8 cellular contexts compared by ENCODE assay signal in the genomic region with DNA sequence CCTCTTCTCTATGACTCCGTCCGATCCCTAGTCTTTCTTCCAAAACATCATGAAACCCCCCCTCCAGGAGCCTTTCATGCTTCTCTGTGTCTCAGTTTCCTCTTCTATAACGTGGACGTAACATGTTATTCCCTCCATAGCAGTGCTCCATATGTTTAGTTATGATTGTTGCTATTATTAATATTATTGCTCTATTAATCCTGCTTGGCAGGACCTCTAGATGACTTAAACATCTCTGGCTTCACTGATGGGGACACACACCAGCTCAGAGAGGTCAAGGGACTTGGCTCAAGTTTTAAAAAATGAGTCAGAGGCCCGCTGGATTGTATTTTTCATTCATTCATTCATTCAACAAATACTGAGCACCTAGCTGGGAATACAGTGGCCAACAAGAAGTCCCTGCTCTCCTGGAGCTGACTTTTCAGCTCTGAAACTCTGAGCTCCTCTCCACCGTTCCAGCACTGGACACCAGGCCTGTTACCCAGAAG. TPM values are rescaled to one million over a fixed set of nuclear protein-coding genes. Genes with fewer than 3 reads are reported as not detected.
A peak's percentile ranks its signal among the peaks of the same experiment; 100 is the strongest.
DNase-seq lines count a peak whose midpoint lies in the region; ATAC-seq and TF ChIP-seq lines count a peak whose summit lies in the region.

No MANE protein-coding gene starts in this region.

- no peak; the same call in 2 of the 3 replicates for ATAC-seq in SK-N-SH treated with all-trans-retinoic acid at 6 μM for 48 hours

- TF ChIP-seq CTCF in SK-N-SH (IDR thresholded peaks at IDR 0.05) = no peak

- H3K9me3 ChIP-seq in SK-N-SH = no peaks in the 10 kb centered on the region

- DNase-seq in SK-N-SH (no peak), immature natural killer cell (no peak), NCI-H1694 (lab: John Stamatoyannopoulos, UW) (no peak), cerebellum (ENCODE audit: low spot score) (no peak), NCI-H187 (lab: John Stamatoyannopoulos, UW) (no peak)
- no peak for DNase-seq in activated T-helper 2 cell treated with anti-CD3 and anti-CD28 coated beads, Interferon-gamma antibody, Interleukin-2, Interleukin-4, amounts not matched to agents 10 μg/mL and 5 μg/mL and 100 μg/mL, durations not matched to agents 14 hours and 24 hours and 36 hours (ENCODE audit: low spot score)

- CTCF ChIA-PET in SK-N-SH (lab: Yijun Ruan, JAX) = interaction anchor here (0.6 to 4.7 kb wide), 9 partner anchors 9 to 710 kb away, joined by 3 to 25 read pairs (median 4); no protein-coding TSS in a partner anchor

- intact Hi-C loops in activated T-helper 2 cell treated with anti-CD3 and anti-CD28 coated beads, Interferon-gamma antibody, Interleukin-2, Interleukin-4, amounts not matched to agents 10 μg/mL and 5 μg/mL and 100 μg/mL, durations not matched to agents 14 hours and 24 hours and 36 hours (cut with micrococcal nuclease) = loop anchor here (1.0 to 2.0 kb wide), 3 partner anchors 21 to 130 kb away; a partner anchor contains a TSS

- no peak for TF ChIP-seq RAD21 in SK-N-SH (IDR thresholded peaks at IDR 0.05; ENCODE audit: low read length)

- peak overlapping the region; percentile 86 for H3K4me3 Mint-ChIP-seq in activated T-helper 2 cell treated with anti-CD3 and anti-CD28 coated beads, Interferon-gamma antibody, Interleukin-2, Interleukin-4, amounts not matched to agents 10 μg/mL and 5 μg/mL and 100 μg/mL, durations not matched to agents 14 hours and 24 hours and 36 hours (ENCODE audit: low read depth)
- H3K4me3 Mint-ChIP-seq in immature natural killer cell = peak overlapping the region; percentile 88 to 93 (median 92)

- TF ChIP-seq EP300 in SK-N-SH (IDR thresholded peaks at IDR 0.05; ENCODE audit: borderline replicate concordance in 1 of 2, low read depth in 1 of 2, low read length in 1 of 2) = no peak

- no peaks in the 10 kb centered on the region for H3K79me2 ChIP-seq in SK-N-SH (ENCODE audit: insufficient read depth)

- H3K9me2 ChIP-seq in SK-N-SH = no peaks in the 10 kb centered on the region

- H3K27me3 ChIP-seq in SK-N-SH (ENCODE audit: insufficient read depth) = no peaks in the 10 kb centered on the region

- peak overlapping the region; percentile 75 for H3K9ac ChIP-seq in SK-N-SH

- peak overlapping the region; percentile 69 to 92 for H3K4me3 ChIP-seq in SK-N-SH (ENCODE audit: low read depth in 2 of 2, low read length in 1 of 2)

- no peaks in the 10 kb centered on the region for H3K36me3 Mint-ChIP-seq in activated T-helper 2 cell treated with anti-CD3 and anti-CD28 coated beads, Interferon-gamma antibody, Interleukin-2, Interleukin-4, amounts not matched to agents 10 μg/mL and 5 μg/mL and 100 μg/mL, durations not matched to agents 14 hours and 24 hours and 36 hours (ENCODE audit: low read depth)
- no peaks in the 10 kb centered on the region for H3K36me3 Mint-ChIP-seq in immature natural killer cell

- H3K36me3 ChIP-seq in SK-N-SH (replicated peaks in 1 of 2; ENCODE audit: control insufficient read depth in 1 of 2, insufficient read depth in 2 of 2, low read length in 1 of 2) = no peaks in the 10 kb centered on the region

- H3K27ac Mint-ChIP-seq in activated T-helper 2 cell treated with anti-CD3 and anti-CD28 coated beads, Interferon-gamma antibody, Interleukin-2, Interleukin-4, amounts not matched to agents 10 μg/mL and 5 μg/mL and 100 μg/mL, durations not matched to agents 14 hours and 24 hours and 36 hours = peak overlapping the region; percentile 80
- peak overlapping the region; percentile 85 to 98 (median 96) for H3K27ac Mint-ChIP-seq in immature natural killer cell

- H4K20me1 ChIP-seq in SK-N-SH (ENCODE audit: insufficient read depth) = no peaks in the 10 kb centered on the region

- H2AFZ ChIP-seq in SK-N-SH (ENCODE audit: low read depth) = peak overlapping the region; percentile 95

- POLR2A ChIA-PET in SK-N-SH (lab: Yijun Ruan, JAX) = interaction anchor here (0.9 to 1.6 kb wide), 3 partner anchors 21 to 47 kb away, joined by 3 to 7 read pairs (median 3); no protein-coding TSS in a partner anchor

- H3K4me2 ChIP-seq in SK-N-SH = peak overlapping the region; percentile 88

- peaks cover 18% of the 10 kb centered on the region for H3K4me1 Mint-ChIP-seq in activated T-helper 2 cell treated with anti-CD3 and anti-CD28 coated beads, Interferon-gamma antibody, Interleukin-2, Interleukin-4, amounts not matched to agents 10 μg/mL and 5 μg/mL and 100 μg/mL, durations not matched to agents 14 hours and 24 hours and 36 hours (ENCODE audit: low read depth)
- H3K4me1 Mint-ChIP-seq in immature natural killer cell = peaks cover 21 to 29% of the 10 kb centered on the region in 2 donors

- 24% methylated on average over 6 of the region's 6 CpGs for WGBS in SK-N-SH (ENCODE audit: low lambda C conversion rate)

- H3K4me1 ChIP-seq in SK-N-SH (ENCODE audit: control insufficient read depth in 1 of 2, insufficient read depth in 2 of 2, low read depth in 1 of 2, low read length in 1 of 2) = peaks cover 6 to 22% of the 10 kb centered on the region in 2 experiments

- H3K27ac ChIP-seq in SK-N-SH (ENCODE audit: low read depth in 2 of 2, low read length in 1 of 2) = peak overlapping the region; percentile 87 to 92
- H3K27ac ChIP-seq in temporal lobe (ENCODE audit: low read depth, low read length) = peak overlapping the region; percentile 71

- no peaks in the 10 kb centered on the region for H3K9me3 Mint-ChIP-seq in activated T-helper 2 cell treated with anti-CD3 and anti-CD28 coated beads, Interferon-gamma antibody, Interleukin-2, Interleukin-4, amounts not matched to agents 10 μg/mL and 5 μg/mL and 100 μg/mL, durations not matched to agents 14 hours and 24 hours and 36 hours
- no peaks in the 10 kb centered on the region for H3K9me3 Mint-ChIP-seq in immature natural killer cell

- peaks cover 15% of the 10 kb centered on the region for H3F3A ChIP-seq in SK-N-SH (replicated peaks; ENCODE audit: insufficient read depth)

- no peaks in the 10 kb centered on the region for H3K27me3 Mint-ChIP-seq in activated T-helper 2 cell treated with anti-CD3 and anti-CD28 coated beads, Interferon-gamma antibody, Interleukin-2, Interleukin-4, amounts not matched to agents 10 μg/mL and 5 μg/mL and 100 μg/mL, durations not matched to agents 14 hours and 24 hours and 36 hours (ENCODE audit: low read depth)
- peaks cover 10 to 17% (median 15%) of the 10 kb centered on the region in 3 donors for H3K27me3 Mint-ChIP-seq in immature natural killer cell (ENCODE audit: low read depth in 3 of 3)

TF ChIP-seq in SK-N-SH, 30 proteins besides CTCF, POLR2A, EP300 and RAD21:
- TF ChIP-seq FOSL2 (IDR thresholded peaks at IDR 0.05; ENCODE audit: borderline replicate concordance, low read depth) = no peak
- 0 out of 2 replicates have a peak, but pooled peaks have one; percentile 16 for TF ChIP-seq MXI1 (IDR thresholded peaks at IDR 0.05; ENCODE audit: low read depth, low read length)
- TF ChIP-seq ELF1 (IDR thresholded peaks at IDR 0.05) = peak; percentile 3; the same call in 1 of the 2 replicates

TF ChIP-seq in SK-N-SH treated with all-trans-retinoic acid at 6 μM for 48 hours, 23 proteins besides CTCF, POLR2A, EP300 and RAD21:
- TF ChIP-seq SNAI2 (CRISPR knock-in tag; IDR thresholded peaks at IDR 0.05) (no peak), ZC3H10 (CRISPR knock-in tag; IDR thresholded peaks at IDR 0.05) (no peak)

RNA-seq across cellular contexts. Expression of a gene that starts 0.4 kb away (rescaled TPM):
- polyA plus RNA-seq in SK-N-SH (2012; rRNA removed) (6.5 and 8.6 TPM in 2 replicates), immature natural killer cell (1 to 10 TPM; 1.2 to 3.8 (median 1.8) TPM)
- polyA plus RNA-seq in SK-N-SH (2012; cell fraction: cytosol; rRNA removed) = 2.9 and 5.8 TPM in 2 replicates
- polyA plus RNA-seq in SK-N-SH (2012; cell fraction: nucleus; rRNA removed) = 11.7 and 12.6 TPM in 2 replicates
- 3.2 and 3.9 TPM in 2 replicates for total RNA-seq in activated T-helper 2 cell treated with anti-CD3 and anti-CD28 coated beads, Interferon-gamma antibody, Interleukin-2, Interleukin-4, amounts not matched to agents 10 μg/mL and 5 μg/mL and 100 μg/mL, durations not matched to agents 14 hours and 24 hours and 36 hours
- total RNA-seq in temporal lobe (10.3 TPM), cerebellum (10.1 TPM)

RNA-seq across cellular contexts. Expression of a gene that starts 24.9 kb away (rescaled TPM):
- 11.5 and 11.8 TPM in 2 replicates for polyA plus RNA-seq in SK-N-SH (2012; rRNA removed)
- polyA plus RNA-seq in SK-N-SH (2012; cell fraction: cytosol; rRNA removed) = 3.7 and 6.1 TPM in 2 replicates
- 29.3 and 39.8 TPM in 2 replicates for polyA plus RNA-seq in SK-N-SH (2012; cell fraction: nucleus; rRNA removed)
- 6.4 and 7.5 TPM in 2 replicates for total RNA-seq in activated T-helper 2 cell treated with anti-CD3 and anti-CD28 coated beads, Interferon-gamma antibody, Interleukin-2, Interleukin-4, amounts not matched to agents 10 μg/mL and 5 μg/mL and 100 μg/mL, durations not matched to agents 14 hours and 24 hours and 36 hours
- polyA plus RNA-seq in immature natural killer cell = 10 to 100 TPM in 2 of 3 donors, 1 to 10 TPM in 1; 6.1 to 14.3 (median 14.0) TPM
- 0.49 TPM for total RNA-seq in temporal lobe
- total RNA-seq in cerebellum = 0.64 TPM
